ENCODE assay signal across 1 cellular context in genomic region chr2:232137748-232138147, GRCh38.
TF ChIP-seq lines count a peak whose summit lies in the region.

No MANE protein-coding gene starts in this region.

TF ChIP-seq in A549, 52 proteins besides CTCF, POLR2A, EP300 and RAD21 (continued from another document):
- TF ChIP-seq RNF2 (IDR thresholded peaks at IDR 0.05; ENCODE audit: borderline replicate concordance, low read depth) = no peak
- no peak for TF ChIP-seq FOXS1 (CRISPR knock-in tag; IDR thresholded peaks at IDR 0.05)
- peak; percentile 75 for TF ChIP-seq MAFK (IDR thresholded peaks at IDR 0.05; ENCODE audit: partially characterized antibody)
- TF ChIP-seq ATOH8 (CRISPR knock-in tag; IDR thresholded peaks at IDR 0.05; ENCODE audit: low read depth) = no peak
